Comparison of ENCODE assay signal across 9 cellular contexts in genomic region chr1:234730542-234731370, GRCh38.
DNase-seq lines count a peak whose midpoint lies in the region; ATAC-seq, FAIRE-seq and TF ChIP-seq lines count a peak whose summit lies in the region.
"Had no signal": no experiment of that assay in that cellular context is flagged by ENCODE, and none has a peak within 500 bp of the region (broad histone marks: within the 10 kb centered on the region; RNA-seq: fewer than 3 reads in every experiment).

No MANE protein-coding gene starts in this region.

- TF ChIP-seq RAD21 in A549 (conservative IDR thresholded peaks at IDR 0.05 in 1 of 2, IDR thresholded peaks at IDR 0.05 in 1 of 2), result no peak

- intact Hi-C loops in dendritic cell treated with granulocyte-macrophage colony-stimulating factor and Interleukin-4, amounts not matched to agents 40 ng/mL and 50 ng/mL, for 4 days (cut with micrococcal nuclease), result loop anchor here (2.0 kb wide), 1 partner anchor 38 kb away; no protein-coding TSS in a partner anchor
- intact Hi-C loops in MCF 10A (cut with micrococcal nuclease), result no loop called here

- no peaks in the 10 kb centered on the region for H3K9me3 Mint-ChIP-seq in dendritic cell treated with granulocyte-macrophage colony-stimulating factor and Interleukin-4, amounts not matched to agents 40 ng/mL and 50 ng/mL, for 4 days
- no peaks in the 10 kb centered on the region for H3K9me3 Mint-ChIP-seq in MCF 10A (ENCODE audit: unreplicated experiment)

- H3K36me3 Mint-ChIP-seq in dendritic cell treated with granulocyte-macrophage colony-stimulating factor and Interleukin-4, amounts not matched to agents 40 ng/mL and 50 ng/mL, for 4 days (ENCODE audit: low read depth), result no peaks in the 10 kb centered on the region
- no peaks in the 10 kb centered on the region for H3K36me3 Mint-ChIP-seq in MCF 10A (ENCODE audit: insufficient read depth, unreplicated experiment)

- H3K9me3 ChIP-seq in A549, result no peaks in the 10 kb centered on the region

- H3K4me2 ChIP-seq in A549, result peak overlapping the region; percentile 11; the same call in 1 of the 3 replicates

- H3K27me3 Mint-ChIP-seq in dendritic cell treated with granulocyte-macrophage colony-stimulating factor and Interleukin-4, amounts not matched to agents 40 ng/mL and 50 ng/mL, for 4 days, result no peaks in the 10 kb centered on the region
- H3K27me3 Mint-ChIP-seq in MCF 10A (ENCODE audit: insufficient read depth, unreplicated experiment), result no peaks in the 10 kb centered on the region

- POLR2A ChIA-PET in A549 (lab: Yijun Ruan, JAX) (no interaction called here), MCF 10A (lab: Yijun Ruan, JAX) (interaction anchor here (0.9 kb wide), 1 partner anchor 74 kb away, joined by 3 read pairs; no protein-coding TSS in a partner anchor)

- FAIRE-seq in A549 (lab: Jason Lieb, UNC), result no peak

- WGBS in A549 (ENCODE audit: missing lambda C conversion rate), result 95% methylated on average over 6 of the region's 6 CpGs

- TF ChIP-seq CTCF in A549 (IDR thresholded peaks at IDR 0.05) (no peak), MCF 10A (IDR thresholded peaks at IDR 0.05; ENCODE audit: unreplicated experiment) (no peak)

- CTCF ChIA-PET in A549 (lab: Yijun Ruan, JAX), result interaction anchor here (0.8 to 0.9 kb wide), 2 partner anchors 38 to 244 kb away, joined by 3 to 6 read pairs; no protein-coding TSS in a partner anchor
- CTCF ChIA-PET in MCF 10A (lab: Yijun Ruan, JAX), result interaction anchor here (0.7 kb wide), 1 partner anchor 7 kb away, joined by 4 read pairs; no protein-coding TSS in a partner anchor

- no peak overlapping the region for H3K4me3 ChIP-seq in A549
- H3K4me3 ChIP-seq: lung had no signal

- no TSS peak for BruUV-seq in MCF 10A (replicated peaks; lab: Mats Ljungman, UMichigan)

- no peak for TF ChIP-seq POLR2A in A549 (IDR thresholded peaks at IDR 0.05; ENCODE audit: low read length)

- DNase-seq in A549 (ENCODE audit: low read depth in 1 of 2, low spot score in 1 of 2) (no peak), NAMALWA (ENCODE audit: low spot score) (peak; percentile 37), MCF 10A (ENCODE audit: unreplicated experiment) (no peak), DMS114 treated with DMSO at 0.1 percent for 48 hours (lab: John Stamatoyannopoulos, UW; ENCODE audit: unreplicated experiment) (no peak), NCI-H2107 (lab: John Stamatoyannopoulos, UW) (no peak), iPS-NIHi7 (ENCODE audit: extremely low spot score) (no peak)

- peaks cover 89% of the 10 kb centered on the region for H3K4me1 Mint-ChIP-seq in dendritic cell treated with granulocyte-macrophage colony-stimulating factor and Interleukin-4, amounts not matched to agents 40 ng/mL and 50 ng/mL, for 4 days (ENCODE audit: low read depth)
- H3K4me1 Mint-ChIP-seq in MCF 10A (ENCODE audit: insufficient read depth, unreplicated experiment), result peaks cover 32% of the 10 kb centered on the region

- no peak overlapping the region for H3K4me3 Mint-ChIP-seq in dendritic cell treated with granulocyte-macrophage colony-stimulating factor and Interleukin-4, amounts not matched to agents 40 ng/mL and 50 ng/mL, for 4 days
- no peak overlapping the region for H3K4me3 Mint-ChIP-seq in MCF 10A (ENCODE audit: unreplicated experiment)

- peaks cover 32% of the 10 kb centered on the region for H3K4me1 ChIP-seq in A549

- peak overlapping the region; percentile 99 for H3K27ac Mint-ChIP-seq in dendritic cell treated with granulocyte-macrophage colony-stimulating factor and Interleukin-4, amounts not matched to agents 40 ng/mL and 50 ng/mL, for 4 days
- H3K27ac Mint-ChIP-seq in MCF 10A (ENCODE audit: low read depth, unreplicated experiment), result no peak overlapping the region

- no peak for TF ChIP-seq EP300 in A549 (IDR thresholded peaks at IDR 0.05)

- peak overlapping the region; percentile 29 to 36; a peak in 4 of 6 replicates for H3K27ac ChIP-seq in A549

- ATAC-seq in A549 (peak in 1 of 2 experiments; percentile 26; a peak in 2 of 6 replicates), GM21381 (IDR thresholded peaks at IDR 0.05; ENCODE audit: unreplicated experiment) (peak; percentile 43)

TF ChIP-seq in A549, 52 proteins besides CTCF, POLR2A, EP300 and RAD21:
- TF ChIP-seq MYC (IDR thresholded peaks at IDR 0.05; ENCODE audit: borderline replicate concordance, low read length), result no peak
- no peak for TF ChIP-seq REST (IDR thresholded peaks at IDR 0.05)
- TF ChIP-seq SREBF2 (IDR thresholded peaks at IDR 0.05), result no peak
- no peak for TF ChIP-seq RARB (CRISPR knock-in tag; IDR thresholded peaks at IDR 0.05)
- TF ChIP-seq HOXB5 (CRISPR knock-in tag; IDR thresholded peaks at IDR 0.05), result no peak
- TF ChIP-seq EHMT2 (IDR thresholded peaks at IDR 0.05; ENCODE audit: low read depth), result no peak
- TF ChIP-seq CBX8 (IDR thresholded peaks at IDR 0.05), result no peak
- no peak for TF ChIP-seq TFCP2L1 (CRISPR knock-in tag; IDR thresholded peaks at IDR 0.05)
- TF ChIP-seq EHF (CRISPR knock-in tag; IDR thresholded peaks at IDR 0.05), result no peak
- TF ChIP-seq NPAS2 (CRISPR knock-in tag; IDR thresholded peaks at IDR 0.05; ENCODE audit: borderline replicate concordance), result no peak
- TF ChIP-seq KDM5A (IDR thresholded peaks at IDR 0.05), result no peak
- TF ChIP-seq ESRRA (IDR thresholded peaks at IDR 0.05; ENCODE audit: borderline replicate concordance, low read length), result no peak
- no peak; the same call in 2 of the 3 replicates for TF ChIP-seq SMC3 (IDR thresholded peaks at IDR 0.05)
- TF ChIP-seq CHD2 (IDR thresholded peaks at IDR 0.05; ENCODE audit: low read length, partially characterized antibody), result no peak
- TF ChIP-seq CHD4 (IDR thresholded peaks at IDR 0.05; ENCODE audit: borderline replicate concordance), result no peak
- TF ChIP-seq BHLHE40 (IDR thresholded peaks at IDR 0.05; ENCODE audit: low read depth, low read length), result no peak
- TF ChIP-seq JUN (IDR thresholded peaks at IDR 0.05), result no peak
